In genomic region chr7:133633055-133633454, GRCh38 we compare ENCODE assay signal across 12 cellular contexts.
DNase-seq lines count a peak whose midpoint lies in the region; ATAC-seq, FAIRE-seq and TF ChIP-seq lines count a peak whose summit lies in the region.
"Had no signal": no experiment of that assay in that cellular context is flagged by ENCODE, and none has a peak within 500 bp of the region (broad histone marks: within the 10 kb centered on the region; RNA-seq: fewer than 3 reads in every experiment).

No MANE protein-coding gene starts in this region.

- DNase-seq in Calu3 (peak; percentile 5), Kasumi-1 (lab: John Stamatoyannopoulos, UW) (peak; percentile 62 to 72), astrocyte of the spinal cord (ENCODE audit: low read depth, low spot score) (peak; percentile 16), left lung (no peak), thyroid gland (no peak), DMS153 treated with DMSO at 0.1 percent for 48 hours (lab: John Stamatoyannopoulos, UW; ENCODE audit: unreplicated experiment) (no peak), GM12891 (ENCODE audit: insufficient read length, low spot score) (no peak)
- DNase-seq: head of caudate nucleus, NCI-H2029 treated with DMSO at 0.1 percent for 48 hours had no signal

- CTCF ChIA-PET in Calu3 (lab: Charles Lee): no interaction called here

- in situ Hi-C loops in astrocyte of the spinal cord (cut with HindIII; ENCODE audit: low sequenced_read_pairs): no loop called here

- H3K36me3 ChIP-seq in left lung (no peaks in the 10 kb centered on the region), thyroid gland (no peaks in the 10 kb centered on the region)

- peak; percentile 78 for ATAC-seq in left lung
- no peak for ATAC-seq in GM21576 (IDR thresholded peaks at IDR 0.05; ENCODE audit: unreplicated experiment)
- ATAC-seq: activated T-helper 17 cell treated with anti-CD3 and anti-CD28 coated beads, Interleukin-2, amount 50 U/mL, for 72 hours had no signal

- peaks cover 17% of the 10 kb centered on the region for H3K4me1 Mint-ChIP-seq in Calu3 (ENCODE audit: low read depth, unreplicated experiment)
- H3K4me1 Mint-ChIP-seq: activated T-helper 17 cell treated with anti-CD3 and anti-CD28 coated beads, Interleukin-2, amount 50 U/mL, for 72 hours; mesothelial cell of epicardium had no signal

- H3K4me3 Mint-ChIP-seq in Calu3 (ENCODE audit: low read depth, unreplicated experiment): no peak overlapping the region
- H3K4me3 Mint-ChIP-seq: activated T-helper 17 cell treated with anti-CD3 and anti-CD28 coated beads, Interleukin-2, amount 50 U/mL, for 72 hours; mesothelial cell of epicardium had no signal

- no TSS peak for BruUV-seq in Calu3 (replicated peaks; lab: Mats Ljungman, UMichigan)

- H3K27me3 ChIP-seq in left lung (no peaks in the 10 kb centered on the region), thyroid gland (no peaks in the 10 kb centered on the region)

- no peak overlapping the region for H3K4me3 ChIP-seq in astrocyte of the spinal cord (ENCODE audit: low read depth, low read length)
- H3K4me3 ChIP-seq in left lung: no peak overlapping the region
- no peak overlapping the region for H3K4me3 ChIP-seq in thyroid gland (replicated peaks in 1 of 3)

- peaks cover 5% of the 10 kb centered on the region for H3K36me3 Mint-ChIP-seq in Calu3 (ENCODE audit: insufficient read depth, unreplicated experiment)

- no peak for TF ChIP-seq POLR2A in thyroid gland (IDR thresholded peaks at IDR 0.05)
- no peak for TF ChIP-seq POLR2A in GM12891 (IDR thresholded peaks at IDR 0.05; ENCODE audit: low read depth, low read length)

- H3K27ac Mint-ChIP-seq in Calu3 (ENCODE audit: unreplicated experiment): peak overlapping the region; percentile 54
- H3K27ac Mint-ChIP-seq: activated T-helper 17 cell treated with anti-CD3 and anti-CD28 coated beads, Interleukin-2, amount 50 U/mL, for 72 hours; mesothelial cell of epicardium had no signal

- FAIRE-seq in GM12891 (lab: Jason Lieb, UNC): no peak

- no peak for TF ChIP-seq CTCF in Calu3 (IDR thresholded peaks at IDR 0.05; ENCODE audit: unreplicated experiment)
- no peak for TF ChIP-seq CTCF in astrocyte of the spinal cord (IDR thresholded peaks at IDR 0.05; ENCODE audit: low read depth, low read length)
- TF ChIP-seq CTCF in left lung (IDR thresholded peaks at IDR 0.05): no peak
- TF ChIP-seq CTCF in thyroid gland (IDR thresholded peaks at IDR 0.05): no peak

- intact Hi-C loops in Calu3 (cut with micrococcal nuclease; ENCODE audit: unreplicated experiment): loop anchor here (10.0 kb wide), 1 partner anchor 222 kb away; no protein-coding TSS in a partner anchor
- intact Hi-C loops in left lung (cut with DNase I): no loop called here
- intact Hi-C loops in thyroid gland (cut with DNase I): no loop called here

- peak overlapping the region in 1 of 2 donors; percentile 38 for H3K27ac ChIP-seq in left lung
- no peak overlapping the region for H3K27ac ChIP-seq in thyroid gland

- 44 to 45% methylated on average over 2 of the region's 2 CpGs for WGBS in thyroid gland, 2 donors

- H3K4me1 ChIP-seq in left lung: peaks cover 0 to 9% of the 10 kb centered on the region in 2 donors
- H3K4me1 ChIP-seq in thyroid gland: no peaks in the 10 kb centered on the region

- H3K9me3 Mint-ChIP-seq in Calu3 (ENCODE audit: low read depth, unreplicated experiment): no peaks in the 10 kb centered on the region
- H3K9me3 Mint-ChIP-seq: activated T-helper 17 cell treated with anti-CD3 and anti-CD28 coated beads, Interleukin-2, amount 50 U/mL, for 72 hours had no signal

- H3K9me3 ChIP-seq in left lung: no peaks in the 10 kb centered on the region
- H3K9me3 ChIP-seq in thyroid gland: no peaks in the 10 kb centered on the region

- H3K27me3 Mint-ChIP-seq in Calu3 (ENCODE audit: unreplicated experiment): no peaks in the 10 kb centered on the region
- H3K27me3 Mint-ChIP-seq: activated T-helper 17 cell treated with anti-CD3 and anti-CD28 coated beads, Interleukin-2, amount 50 U/mL, for 72 hours had no signal

TF ChIP-seq in GM12891, 5 proteins besides CTCF, POLR2A, EP300 and RAD21:
- TF ChIP-seq PAX5 (IDR thresholded peaks at IDR 0.05; ENCODE audit: insufficient read depth, low read length, severe bottlenecking): no peak
- no peak for TF ChIP-seq POU2F2 (IDR thresholded peaks at IDR 0.05; ENCODE audit: low read depth, low read length)
- TF ChIP-seq SPI1 (IDR thresholded peaks at IDR 0.05; ENCODE audit: low read depth, low read length): no peak
- no peak for TF ChIP-seq POLR2AphosphoS5 (IDR thresholded peaks at IDR 0.05; ENCODE audit: low read depth, low read length)
- TF ChIP-seq TAF1 (IDR thresholded peaks at IDR 0.05; ENCODE audit: low read depth, low read length): no peak

Comparison
In these comparisons a context has a peak if more than half of its experiments do, and no peak if none do; other contexts are left out.
1. DNase-seq: peak in Calu3 (single experiment), Kasumi-1 (2 of 2) and astrocyte of the spinal cord (single experiment); none in left lung (0 of 2), thyroid gland (0 of 2), DMS153 treated with DMSO at 0.1 percent for 48 hours (single experiment) and GM12891 (single experiment).